In the genomic region with DNA sequence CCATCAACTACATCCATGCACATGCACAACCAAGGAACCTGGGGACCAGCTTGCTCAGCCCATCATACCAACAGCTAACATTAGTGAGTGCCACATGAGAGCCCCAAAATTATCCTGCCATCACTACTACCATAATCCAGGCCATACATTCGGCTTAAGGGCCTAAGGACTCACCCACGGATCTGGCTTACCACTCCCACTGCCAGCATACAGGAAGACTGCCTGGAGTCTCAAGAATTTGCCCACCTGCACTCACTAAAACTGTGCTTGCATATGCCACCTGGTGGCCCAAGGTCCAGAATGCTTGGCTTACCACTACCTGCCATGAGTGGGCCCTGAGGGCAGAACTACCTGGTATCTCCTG, we compare ENCODE assay signal across 1 cellular context.
TF ChIP-seq lines count a peak whose summit lies in the region.

No MANE protein-coding gene starts in this region.

TF ChIP-seq in WTC11, 78 proteins besides CTCF, POLR2A, EP300 and RAD21 (continued from another document):
- TF ChIP-seq NFATC4 (CRISPR knock-in tag; IDR thresholded peaks at IDR 0.05) (0 out of 2 replicates have a peak, but pooled peaks have one; percentile 56), NFE2L1 (CRISPR knock-in tag; IDR thresholded peaks at IDR 0.05) (no peak), ZNF138 (CRISPR knock-in tag; conservative IDR thresholded peaks at IDR 0.05) (no peak), PRRX2 (CRISPR knock-in tag; IDR thresholded peaks at IDR 0.05) (peak; percentile 78; the same call in 1 of the 2 replicates), ZNF219 (CRISPR knock-in tag; IDR thresholded peaks at IDR 0.05; ENCODE audit: borderline replicate concordance) (no peak), TEAD4 (CRISPR knock-in tag; IDR thresholded peaks at IDR 0.05) (no peak), NFYB (CRISPR knock-in tag; conservative IDR thresholded peaks at IDR 0.05; ENCODE audit: low read depth) (no peak), PRDM15 (CRISPR knock-in tag; IDR thresholded peaks at IDR 0.05) (no peak), MXD4 (CRISPR knock-in tag; IDR thresholded peaks at IDR 0.05; ENCODE audit: borderline replicate concordance) (no peak), JAZF1 (CRISPR knock-in tag; IDR thresholded peaks at IDR 0.05) (no peak), SP1 (CRISPR knock-in tag; conservative IDR thresholded peaks at IDR 0.05) (0 out of 2 replicates have a peak, but pooled peaks have one; percentile 26), ZBTB21 (CRISPR knock-in tag; IDR thresholded peaks at IDR 0.05; ENCODE audit: borderline replicate concordance) (0 out of 2 replicates have a peak, but pooled peaks have one; percentile 35), FOXP1 (CRISPR knock-in tag; IDR thresholded peaks at IDR 0.05; ENCODE audit: borderline replicate concordance) (no peak), ZNF416 (CRISPR knock-in tag; IDR thresholded peaks at IDR 0.05) (peak; percentile 20; the same call in 1 of the 2 replicates)
- TF ChIP-seq, protein P1, sequence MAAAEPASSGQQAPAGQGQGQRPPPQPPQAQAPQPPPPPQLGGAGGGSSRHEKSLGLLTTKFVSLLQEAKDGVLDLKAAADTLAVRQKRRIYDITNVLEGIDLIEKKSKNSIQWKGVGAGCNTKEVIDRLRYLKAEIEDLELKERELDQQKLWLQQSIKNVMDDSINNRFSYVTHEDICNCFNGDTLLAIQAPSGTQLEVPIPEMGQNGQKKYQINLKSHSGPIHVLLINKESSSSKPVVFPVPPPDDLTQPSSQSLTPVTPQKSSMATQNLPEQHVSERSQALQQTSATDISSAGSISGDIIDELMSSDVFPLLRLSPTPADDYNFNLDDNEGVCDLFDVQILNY (CRISPR knock-in tag; IDR thresholded peaks at IDR 0.05), result no peak
- TF ChIP-seq, protein P2, sequence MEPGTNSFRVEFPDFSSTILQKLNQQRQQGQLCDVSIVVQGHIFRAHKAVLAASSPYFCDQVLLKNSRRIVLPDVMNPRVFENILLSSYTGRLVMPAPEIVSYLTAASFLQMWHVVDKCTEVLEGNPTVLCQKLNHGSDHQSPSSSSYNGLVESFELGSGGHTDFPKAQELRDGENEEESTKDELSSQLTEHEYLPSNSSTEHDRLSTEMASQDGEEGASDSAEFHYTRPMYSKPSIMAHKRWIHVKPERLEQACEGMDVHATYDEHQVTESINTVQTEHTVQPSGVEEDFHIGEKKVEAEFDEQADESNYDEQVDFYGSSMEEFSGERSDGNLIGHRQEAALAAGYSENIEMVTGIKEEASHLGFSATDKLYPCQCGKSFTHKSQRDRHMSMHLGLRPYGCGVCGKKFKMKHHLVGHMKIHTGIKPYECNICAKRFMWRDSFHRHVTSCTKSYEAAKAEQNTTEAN (CRISPR knock-in tag; IDR thresholded peaks at IDR 0.05), result no peak
- TF ChIP-seq, protein P3, sequence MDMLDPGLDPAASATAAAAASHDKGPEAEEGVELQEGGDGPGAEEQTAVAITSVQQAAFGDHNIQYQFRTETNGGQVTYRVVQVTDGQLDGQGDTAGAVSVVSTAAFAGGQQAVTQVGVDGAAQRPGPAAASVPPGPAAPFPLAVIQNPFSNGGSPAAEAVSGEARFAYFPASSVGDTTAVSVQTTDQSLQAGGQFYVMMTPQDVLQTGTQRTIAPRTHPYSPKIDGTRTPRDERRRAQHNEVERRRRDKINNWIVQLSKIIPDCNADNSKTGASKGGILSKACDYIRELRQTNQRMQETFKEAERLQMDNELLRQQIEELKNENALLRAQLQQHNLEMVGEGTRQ (CRISPR knock-in tag; IDR thresholded peaks at IDR 0.05), result no peak
- TF ChIP-seq, protein P4, sequence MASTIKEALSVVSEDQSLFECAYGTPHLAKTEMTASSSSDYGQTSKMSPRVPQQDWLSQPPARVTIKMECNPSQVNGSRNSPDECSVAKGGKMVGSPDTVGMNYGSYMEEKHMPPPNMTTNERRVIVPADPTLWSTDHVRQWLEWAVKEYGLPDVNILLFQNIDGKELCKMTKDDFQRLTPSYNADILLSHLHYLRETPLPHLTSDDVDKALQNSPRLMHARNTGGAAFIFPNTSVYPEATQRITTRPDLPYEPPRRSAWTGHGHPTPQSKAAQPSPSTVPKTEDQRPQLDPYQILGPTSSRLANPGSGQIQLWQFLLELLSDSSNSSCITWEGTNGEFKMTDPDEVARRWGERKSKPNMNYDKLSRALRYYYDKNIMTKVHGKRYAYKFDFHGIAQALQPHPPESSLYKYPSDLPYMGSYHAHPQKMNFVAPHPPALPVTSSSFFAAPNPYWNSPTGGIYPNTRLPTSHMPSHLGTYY (CRISPR knock-in tag; IDR thresholded peaks at IDR 0.05), result no peak
